22 cellular contexts compared by ENCODE assay signal in genomic region chr10:63477927-63478326, GRCh38. TPM values are rescaled to one million over a fixed set of nuclear protein-coding genes. Genes with fewer than 3 reads are reported as not detected.
DNase-seq lines count a peak whose midpoint lies in the region; ATAC-seq, FAIRE-seq and TF ChIP-seq lines count a peak whose summit lies in the region.
"Had no signal": no experiment of that assay in that cellular context is flagged by ENCODE, and none has a peak within 500 bp of the region (broad histone marks: within the 10 kb centered on the region; RNA-seq: fewer than 3 reads in every experiment).

No MANE protein-coding gene starts in this region.

- CTCF ChIA-PET in GM12878 (lab: Yijun Ruan, JAX), result interaction anchor here (0.6 to 0.7 kb wide), 2 partner anchors 118 to 140 kb away, joined by 3 to 4 read pairs; no protein-coding TSS in a partner anchor

- DNase-seq in H54 (ENCODE audit: insufficient read length, low spot score) (no peak), SK-MEL-5 (ENCODE audit: low read depth, low spot score) (peak; percentile 16), GM12878 (ENCODE audit: low read depth, low spot score) (no peak), NCI-H2029 (lab: John Stamatoyannopoulos, UW) (no peak), NAMALWA (ENCODE audit: low spot score) (no peak)
- DNase-seq: AML-193; CD4-positive, alpha-beta T cell; HFFc6; IMR-90; NCI-H1092; NCI-H1417 treated with DMSO at 0.1 percent for 48 hours; NCI-H1694 treated with DMSO at 0.1 percent for 48 hours; NCI-H2107; NCI-H524 treated with DMSO at 0.1 percent for 48 hours; NCI-H774 had no signal

- H3K9ac ChIP-seq in GM12878 (ENCODE audit: control insufficient read depth, insufficient read depth, low read length), result no peak overlapping the region
- H3K9ac ChIP-seq in iPS-20b (ENCODE audit: low read depth, low read length), result no peak overlapping the region
- H3K9ac ChIP-seq: BLaER1 treated with 17β-estradiol and CSF1 and Interleukin-3, amounts not matched to agents 10 nM and 100 nM; KMS-11 had no signal

- no peak for TF ChIP-seq POLR2A in H54 (IDR thresholded peaks at IDR 0.05; ENCODE audit: low read depth, low read length)
- no peak for TF ChIP-seq POLR2A in GM12878 (IDR thresholded peaks at IDR 0.05; ENCODE audit: low read depth, low read length)

- H3K9me3 ChIP-seq in GM12878 (replicated peaks; ENCODE audit: control insufficient read depth, insufficient read depth, low read length) (no peaks in the 10 kb centered on the region; the same call in 2 of the 3 replicates), iPS-20b (ENCODE audit: insufficient read depth, low read depth, low read length) (no peaks in the 10 kb centered on the region)
- H3K9me3 ChIP-seq: A549 had no signal

- TF ChIP-seq RAD21 in GM12878 (IDR thresholded peaks at IDR 0.05; ENCODE audit: insufficient read depth, low read depth, low read length), result no peak

- no peak overlapping the region for H2AFZ ChIP-seq in GM12878 (ENCODE audit: control insufficient read depth, low read depth, low read length)

- TF ChIP-seq EP300 in GM12878 (IDR thresholded peaks at IDR 0.05; ENCODE audit: borderline replicate concordance in 1 of 2, control insufficient read depth in 1 of 2, low read depth in 2 of 2, low read length in 2 of 2), result no peak

- H3K27ac ChIP-seq in GM12878 (ENCODE audit: control insufficient read depth, insufficient read depth) (no peak overlapping the region), iPS-20b (ENCODE audit: low read length) (no peak overlapping the region)
- H3K27ac ChIP-seq: A549; BLaER1 treated with 17β-estradiol and CSF1 and Interleukin-3, amounts not matched to agents 10 nM and 100 nM; KMS-11 had no signal

- H3K4me3 ChIP-seq in GM12878 (no peak overlapping the region), iPS-20b (ENCODE audit: low read length) (peak overlapping the region; percentile 25; the same call in 1 of the 2 replicates)
- H3K4me3 ChIP-seq: A549; BLaER1 treated with 17β-estradiol and CSF1 and Interleukin-3, amounts not matched to agents 10 nM and 100 nM had no signal

- in situ Hi-C loops in SK-MEL-5 (cut with HindIII; ENCODE audit: low pct_unique_long_range_greater_than_20kb, low sequenced_read_pairs), result no loop called here
- in situ Hi-C loops in GM12878 (cut with MboI), result no loop called here

- TF ChIP-seq CTCF in GM12878 (IDR thresholded peaks at IDR 0.05 in 2 of 3, conservative IDR thresholded peaks at IDR 0.05 in 1 of 3; ENCODE audit: control insufficient read depth in 2 of 3, extremely low read depth in 1 of 3, insufficient read depth in 1 of 3, low read depth in 3 of 3, low read length in 3 of 3), result no peak

- POLR2A ChIA-PET in GM12878 (lab: Charles Lee), result no interaction called here

- H4K20me1 ChIP-seq in GM12878 (ENCODE audit: control insufficient read depth, insufficient read depth), result no peaks in the 10 kb centered on the region

- H3K36me3 ChIP-seq in GM12878 (ENCODE audit: control insufficient read depth in 2 of 2, insufficient read depth in 2 of 2, low read length in 1 of 2) (no peaks in the 10 kb centered on the region), iPS-20b (ENCODE audit: insufficient read depth, low read depth, low read length) (no peaks in the 10 kb centered on the region)

- H3K4me2 ChIP-seq in GM12878 (ENCODE audit: control insufficient read depth, insufficient read depth), result no peak overlapping the region
- H3K4me2 ChIP-seq: A549; BLaER1 treated with 17β-estradiol and CSF1 and Interleukin-3, amounts not matched to agents 10 nM and 100 nM; KMS-11 had no signal

- no peaks in the 10 kb centered on the region for H3K27me3 ChIP-seq in GM12878 (replicated peaks in 1 of 2; ENCODE audit: control insufficient read depth in 2 of 2, insufficient read depth in 2 of 2, low read length in 1 of 2)
- H3K27me3 ChIP-seq in iPS-20b (ENCODE audit: insufficient read depth, low read length), result no peaks in the 10 kb centered on the region
- H3K27me3 ChIP-seq: BLaER1 treated with 17β-estradiol and CSF1 and Interleukin-3, amounts not matched to agents 10 nM and 100 nM had no signal

- RAD21 ChIA-PET in GM12878 (lab: Charles Lee; ENCODE audit: unreplicated experiment), result interaction anchor here (0.6 to 1.3 kb wide), 3 partner anchors 16 to 28 kb away, joined by 3 to 4 read pairs (median 3); no protein-coding TSS in a partner anchor

- no TSS peak for BruUV-seq in GM12878 (replicated peaks; lab: Mats Ljungman, UMichigan)

- H3K4me1 ChIP-seq in GM12878 (ENCODE audit: control insufficient read depth, insufficient read depth, low read length), result no peaks in the 10 kb centered on the region
- H3K4me1 ChIP-seq in iPS-20b (ENCODE audit: insufficient read depth, low read length), result peaks cover 14% of the 10 kb centered on the region

- 6% methylated on average over 1 of the region's 1 CpG for WGBS in GM12878 (ENCODE audit: insufficient coverage, insufficient replicate concordance, low lambda C conversion rate, missing lambda C conversion rate)

- peak; percentile 78 for FAIRE-seq in H54 (lab: Jason Lieb, UNC)
- FAIRE-seq in GM12878 (lab: Jason Lieb, UNC), result no peak
- FAIRE-seq: A549, G401.6 had no signal

- intact Hi-C loops in GM12878 (cut with micrococcal nuclease; ENCODE audit: unreplicated experiment), result no loop called here

- ATAC-seq in GM12878 (peak; percentile 62), HG02884 (IDR thresholded peaks at IDR 0.05; ENCODE audit: unreplicated experiment) (no peak)
- ATAC-seq: SK-N-SH treated with all-trans-retinoic acid at 6 μM for 48 hours had no signal

- SMC1A ChIA-PET in GM12878 (lab: Charles Lee; ENCODE audit: uncharacterized antibody, unreplicated experiment), result interaction anchor here (0.9 to 2.0 kb wide), 7 partner anchors 10 to 261 kb away, joined by 3 to 6 read pairs (median 4); no protein-coding TSS in a partner anchor

- peaks cover 12% of the 10 kb centered on the region for H3K79me2 ChIP-seq in GM12878 (ENCODE audit: control insufficient read depth, insufficient read depth, low read length)

RNA-seq across cellular contexts. Expression of gene JMJD1C, which starts 12.2 kb away (rescaled TPM):
- 30.1 and 30.2 TPM in 2 replicates for total RNA-seq in SK-MEL-5 (2014; rRNA removed; shearing (Covaris generic))
- 16.1 and 17.3 TPM in 2 replicates for polyA plus RNA-seq in SK-MEL-5 (2015; cell fraction: cytosol; rRNA removed)
- polyA plus RNA-seq in SK-MEL-5 (2015; cell fraction: nucleus; rRNA removed), result 77.4 and 78.6 TPM in 2 replicates
- 574 and 586 TPM in 2 replicates for total RNA-seq in GM12878 (2013; cell fraction: nucleolus; rRNA removed)
- total RNA-seq in GM12878 (2014; rRNA removed) (56.9 and 61.2 TPM in 2 replicates), GM12878 (2014; rRNA removed; fragmentation: Illumina TruSeq; extraction: Trizol) (83.3 and 91.2 TPM in 2 replicates), GM12878 (2021) (54.2 and 60.2 TPM in 2 replicates)
- 36.5 TPM for polyA plus RNA-seq in GM12878 (2011; ENCODE audit: low read depth)
- polyA plus RNA-seq in GM12878 (2011; rRNA removed) (59.4 and 83.9 TPM in 2 replicates), GM12878 (2014; fragmentation: Illumina TruSeq; extraction: Trizol) (63.2 and 80.5 TPM in 2 replicates), GM12878 (2014; fragmentation: Nextera tagmentation; extraction: Ambion mirVana) (10 to 100 TPM; 31.2 to 42.6 TPM), GM12878 (2014; rRNA removed) (40.3 and 41.0 TPM in 2 replicates), GM12878 (2016; fragmentation: Nextera tagmentation; extraction: Ambion mirVana) (10 to 100 TPM; 44.5 to 44.7 TPM)
- 23.9 and 32.5 TPM in 2 replicates for polyA plus RNA-seq in GM12878 (2011; cell fraction: cytosol; rRNA removed)
- polyA plus RNA-seq in GM12878 (2011; cell fraction: nucleus; rRNA removed), result 78.7 and 79.2 TPM in 2 replicates
- polyA plus RNA-seq in GM12878 (2012), result 44.7 and 49.2 TPM in 2 replicates
- 162 and 205 TPM in 2 replicates for polyA minus RNA-seq in GM12878 (2011; rRNA and poly(A)+ RNA removed)
- polyA minus RNA-seq in GM12878 (2011; cell fraction: cytosol; rRNA and poly(A)+ RNA removed), result 27.7 and 34.4 TPM in 2 replicates
- polyA minus RNA-seq in GM12878 (2011; cell fraction: nucleus; rRNA and poly(A)+ RNA removed), result 127 and 142 TPM in 2 replicates

RNA-seq across cellular contexts. Expression of gene REEP3, which starts 43.3 kb away (rescaled TPM):
- 21.0 and 23.6 TPM in 2 replicates for total RNA-seq in SK-MEL-5 (2014; rRNA removed; shearing (Covaris generic))
- 18.3 and 26.2 TPM in 2 replicates for polyA plus RNA-seq in SK-MEL-5 (2015; cell fraction: cytosol; rRNA removed)
- 5.2 and 6.5 TPM in 2 replicates for polyA plus RNA-seq in SK-MEL-5 (2015; cell fraction: nucleus; rRNA removed)
- total RNA-seq in GM12878 (2013; cell fraction: nucleolus; rRNA removed), result 13.3 and 15.0 TPM in 2 replicates
- total RNA-seq in GM12878 (2014; rRNA removed), result 14.6 and 17.9 TPM in 2 replicates
- 17.2 and 18.6 TPM in 2 replicates for total RNA-seq in GM12878 (2014; rRNA removed; fragmentation: Illumina TruSeq; extraction: Trizol)
- 21.6 and 23.3 TPM in 2 replicates for total RNA-seq in GM12878 (2021)
- polyA plus RNA-seq in GM12878 (2011; ENCODE audit: low read depth), result 2.4 TPM
- 11.7 and 20.7 TPM in 2 replicates for polyA plus RNA-seq in GM12878 (2011; rRNA removed)
- polyA plus RNA-seq in GM12878 (2011; cell fraction: cytosol; rRNA removed), result 5.2 and 6.4 TPM in 2 replicates
- 3.5 and 3.6 TPM in 2 replicates for polyA plus RNA-seq in GM12878 (2011; cell fraction: nucleus; rRNA removed)
- polyA plus RNA-seq in GM12878 (2012), result 4.6 and 7.0 TPM in 2 replicates
- 18.8 and 21.6 TPM in 2 replicates for polyA plus RNA-seq in GM12878 (2014; fragmentation: Illumina TruSeq; extraction: Trizol)
- polyA plus RNA-seq in GM12878 (2014; fragmentation: Nextera tagmentation; extraction: Ambion mirVana), result 10 to 100 TPM in 1 of 2 experiments, 1 to 10 TPM in 1; 4.9 to 10.1 TPM
- polyA plus RNA-seq in GM12878 (2014; rRNA removed), result 8.5 and 10.5 TPM in 2 replicates
- polyA plus RNA-seq in GM12878 (2016; fragmentation: Nextera tagmentation; extraction: Ambion mirVana), result 10 to 100 TPM; 17.9 to 25.9 TPM
- polyA minus RNA-seq in GM12878 (2011; rRNA and poly(A)+ RNA removed), result 4.8 and 5.9 TPM in 2 replicates
- 4.0 and 4.8 TPM in 2 replicates for polyA minus RNA-seq in GM12878 (2011; cell fraction: cytosol; rRNA and poly(A)+ RNA removed)
- polyA minus RNA-seq in GM12878 (2011; cell fraction: nucleus; rRNA and poly(A)+ RNA removed), result 1.3 and 2.8 TPM in 2 replicates
